ENCODE assay signal across 8 cellular contexts in the genomic region with DNA sequence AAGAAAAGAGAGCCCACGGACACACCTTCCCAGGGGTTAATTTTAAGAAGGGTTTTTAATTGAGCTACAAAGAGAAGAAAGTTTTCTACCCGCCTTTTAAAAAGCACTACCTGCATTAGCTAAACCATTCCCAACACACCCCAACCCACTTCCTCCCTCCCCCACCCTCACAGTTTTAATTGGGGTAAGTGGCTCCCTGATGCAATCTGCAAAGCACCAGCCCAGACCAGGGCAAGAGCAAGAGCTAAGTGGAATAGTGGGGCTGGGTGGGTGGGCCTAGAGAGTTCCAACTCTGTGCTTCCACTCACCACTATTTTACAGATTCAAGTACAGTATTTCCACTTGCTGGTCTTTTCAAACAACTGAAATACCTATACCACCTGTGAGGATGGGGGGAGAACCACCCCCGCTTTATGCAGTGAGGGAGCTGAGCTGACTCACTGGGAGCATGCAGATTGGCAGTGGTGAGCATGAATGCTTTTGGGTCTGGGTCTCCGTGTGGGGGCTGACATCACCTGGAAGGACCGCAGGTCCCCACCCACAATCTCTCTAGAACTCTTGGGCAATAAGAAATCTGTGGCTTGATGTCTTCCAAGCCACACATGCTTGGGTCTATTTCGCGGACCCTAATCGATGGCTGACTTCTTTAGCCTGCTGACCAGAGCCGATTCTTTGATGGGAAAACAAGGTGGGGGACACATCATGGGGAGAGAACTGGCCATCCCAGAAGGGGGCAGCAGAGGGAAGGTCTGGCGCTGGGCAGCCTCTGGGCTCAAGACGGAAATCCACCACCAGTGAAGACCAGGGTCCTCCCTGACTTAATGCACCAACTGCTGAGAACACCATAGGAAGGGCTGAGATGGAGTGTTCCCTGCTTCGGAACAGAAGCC.
DNase-seq lines count a peak whose midpoint lies in the region; ATAC-seq and TF ChIP-seq lines count a peak whose summit lies in the region.

No MANE protein-coding gene starts in this region.

- ATAC-seq in HG03175 (IDR thresholded peaks at IDR 0.05; ENCODE audit: unreplicated experiment): no peak

- peak; percentile 59 for TF ChIP-seq CTCF in GM12864 (IDR thresholded peaks at IDR 0.05; ENCODE audit: low read depth, low read length, missing control alignments)

- peak; percentile 36 for DNase-seq in ACHN
- no peak for DNase-seq in GM12864 (ENCODE audit: low read depth)
- peak; percentile 31 for DNase-seq in RPMI7951 (ENCODE audit: low read depth)
- peak; percentile 86 for DNase-seq in dermis blood vessel endothelial cell
- DNase-seq in mucosa of gallbladder (ENCODE audit: low spot score): peak; percentile 34
- no peak for DNase-seq in NCI-H2171 treated with DMSO at 0.1 percent for 48 hours (lab: John Stamatoyannopoulos, UW)
- no peak for DNase-seq in NCI-H1105 treated with DMSO at 0.1 percent for 48 hours (lab: John Stamatoyannopoulos, UW)

- H3K4me3 ChIP-seq in GM12864 (ENCODE audit: low read depth, low read length): no peak overlapping the region

- in situ Hi-C loops in ACHN (cut with HindIII; ENCODE audit: low pct_ligation_motif_present, low pct_unique_long_range_greater_than_20kb, low sequenced_read_pairs): no loop called here

Comparison
In these comparisons a context has a peak if more than half of its experiments do, and no peak if none do; other contexts are left out.
1. DNase-seq: peak in ACHN (single experiment), RPMI7951 (single experiment), dermis blood vessel endothelial cell (single experiment) and mucosa of gallbladder (single experiment); none in GM12864 (single experiment), NCI-H2171 treated with DMSO at 0.1 percent for 48 hours (single experiment) and NCI-H1105 treated with DMSO at 0.1 percent for 48 hours (single experiment).